Comparison of ENCODE assay signal across 10 cellular contexts in genomic region chr1:100360790-100361232, GRCh38. TPM values are rescaled to one million over a fixed set of nuclear protein-coding genes. Genes with fewer than 3 reads are reported as not detected.
A peak's percentile ranks its signal among the peaks of the same experiment; 100 is the strongest.
DNase-seq lines count a peak whose midpoint lies in the region; ATAC-seq and TF ChIP-seq lines count a peak whose summit lies in the region.
"Had no signal": no experiment of that assay in that cellular context is flagged by ENCODE, and none has a peak within 500 bp of the region (broad histone marks: within the 10 kb centered on the region; RNA-seq: fewer than 3 reads in every experiment).

No MANE protein-coding gene starts in this region.

- no peaks in the 10 kb centered on the region for H3K9me3 Mint-ChIP-seq in dendritic cell treated with granulocyte-macrophage colony-stimulating factor and Interleukin-4, amounts not matched to agents 40 ng/mL and 50 ng/mL, for 4 days
- H3K9me3 Mint-ChIP-seq in mesothelial cell of epicardium, result no peaks in the 10 kb centered on the region
- H3K9me3 Mint-ChIP-seq: stimulated activated naive CD8-positive, alpha-beta T cell treated with anti-CD3 and anti-CD28 coated beads, Interleukin-15, Interleukin-2, amounts not matched to agents 100 ng/mL and 50 ng/mL, for 24 hours had no signal

- no peak overlapping the region for H2BK15ac ChIP-seq in IMR-90 (ENCODE audit: low read depth, low read length)

- no peak for TF ChIP-seq POLR2A in IMR-90 (IDR thresholded peaks at IDR 0.05; ENCODE audit: low read depth, low read length)

- H3K9me1 ChIP-seq in IMR-90 (ENCODE audit: insufficient read depth, low read length), result peaks cover 6% of the 10 kb centered on the region

- no peak overlapping the region for H2BK5ac ChIP-seq in IMR-90 (ENCODE audit: low read depth, low read length, poor library complexity, severe bottlenecking)

- no peaks in the 10 kb centered on the region; the same call in 1 of the 2 replicates for H3K36me3 ChIP-seq in IMR-90 (ENCODE audit: control insufficient read depth, insufficient read depth, low read length)

- H4K5ac ChIP-seq in IMR-90 (ENCODE audit: low read depth, low read length), result no peak overlapping the region

- H2AK9ac ChIP-seq in IMR-90 (replicated peaks; ENCODE audit: low read depth, low read length, poor library complexity), result no peak overlapping the region

- POLR2A ChIA-PET in IMR-90 (lab: Charles Lee; ENCODE audit: unreplicated experiment), result no interaction called here

- H3K27ac ChIP-seq in IMR-90 (ENCODE audit: insufficient read depth, low read length), result no peak overlapping the region

- no peaks in the 10 kb centered on the region for H3K27me3 Mint-ChIP-seq in dendritic cell treated with granulocyte-macrophage colony-stimulating factor and Interleukin-4, amounts not matched to agents 40 ng/mL and 50 ng/mL, for 4 days
- no peaks in the 10 kb centered on the region for H3K27me3 Mint-ChIP-seq in mesothelial cell of epicardium (ENCODE audit: low read depth)
- H3K27me3 Mint-ChIP-seq: stimulated activated naive CD8-positive, alpha-beta T cell treated with anti-CD3 and anti-CD28 coated beads, Interleukin-15, Interleukin-2, amounts not matched to agents 100 ng/mL and 50 ng/mL, for 24 hours had no signal

- no peak overlapping the region for H2BK120ac ChIP-seq in IMR-90 (ENCODE audit: low read depth, low read length)

- H2AK5ac ChIP-seq in IMR-90 (ENCODE audit: low read depth, low read length), result no peak overlapping the region

- TF ChIP-seq CTCF in IMR-90 (conservative IDR thresholded peaks at IDR 0.05; ENCODE audit: low read depth, low read length) (no peak), mesothelial cell of epicardium (IDR thresholded peaks at IDR 0.05; ENCODE audit: unreplicated experiment) (no peak)

- no peak overlapping the region for H4K91ac ChIP-seq in IMR-90 (ENCODE audit: insufficient read depth, low read depth, low read length)

- TF ChIP-seq RAD21 in IMR-90 (IDR thresholded peaks at IDR 0.05; ENCODE audit: low read length), result no peak

- WGBS in IMR-90 (ENCODE audit: extremely low coverage in 2 of 2, insufficient read length in 1 of 2), 2 experiments, result no CpG with 5 or more reads among the region's 2 CpGs

- H3K4me3 ChIP-seq in IMR-90 (ENCODE audit: insufficient read depth, low read depth, low read length), result no peak overlapping the region

- H3K27ac Mint-ChIP-seq in dendritic cell treated with granulocyte-macrophage colony-stimulating factor and Interleukin-4, amounts not matched to agents 40 ng/mL and 50 ng/mL, for 4 days, result peak overlapping the region; percentile 47
- peak overlapping the region; percentile 57 for H3K27ac Mint-ChIP-seq in mesothelial cell of epicardium

- no peak overlapping the region; a peak in 1 of 4 replicates for H4K8ac ChIP-seq in IMR-90 (ENCODE audit: low read depth in 2 of 2, low read length in 2 of 2)

- CTCF ChIA-PET in IMR-90 (lab: Yijun Ruan, JAX), result no interaction called here

- no peaks in the 10 kb centered on the region for H3K27me3 ChIP-seq in IMR-90 (ENCODE audit: control insufficient read depth, insufficient read depth, low read length)

- H3K36me3 Mint-ChIP-seq in dendritic cell treated with granulocyte-macrophage colony-stimulating factor and Interleukin-4, amounts not matched to agents 40 ng/mL and 50 ng/mL, for 4 days (ENCODE audit: low read depth), result peaks cover 20% of the 10 kb centered on the region
- H3K36me3 Mint-ChIP-seq in mesothelial cell of epicardium, result peaks cover 5% of the 10 kb centered on the region

- peak overlapping the region; percentile 14; the same call in 1 of the 2 replicates for H3K4me2 ChIP-seq in IMR-90 (ENCODE audit: low read depth, low read length)

- peak; percentile 39 for DNase-seq in Ammon's horn (ENCODE audit: low spot score)
- peak; percentile 49 for DNase-seq in IMR-90
- DNase-seq in mesothelial cell of epicardium (ENCODE audit: low spot score in 2 of 2, unreplicated experiment in 2 of 2), result no peak
- DNase-seq in NCI-H345 (lab: John Stamatoyannopoulos, UW), result no peak
- no peak for DNase-seq in activated gamma-delta T cell treated with Interleukin-2 at 50 U/mL for 16 hours
- no peak for DNase-seq in activated CD8-positive, alpha-beta memory T cell treated with anti-CD3 and anti-CD28 coated beads for 24 hours
- no peak for DNase-seq in NCI-H82 (lab: John Stamatoyannopoulos, UW)
- DNase-seq: T-helper 9 cell had no signal

- peaks cover 49% of the 10 kb centered on the region for H3K4me1 Mint-ChIP-seq in dendritic cell treated with granulocyte-macrophage colony-stimulating factor and Interleukin-4, amounts not matched to agents 40 ng/mL and 50 ng/mL, for 4 days (ENCODE audit: low read depth)
- peaks cover 47% of the 10 kb centered on the region for H3K4me1 Mint-ChIP-seq in mesothelial cell of epicardium

- no TSS peak for BruUV-seq in IMR-90 (replicated peaks; lab: Mats Ljungman, UMichigan)

- H3K18ac ChIP-seq in IMR-90 (ENCODE audit: low read depth, low read length), result no peak overlapping the region

- H3K56ac ChIP-seq in IMR-90 (ENCODE audit: extremely low read depth, insufficient read depth, low read length), result no peak overlapping the region

- H3K4ac ChIP-seq in IMR-90 (ENCODE audit: low read depth, low read length), result no peak overlapping the region

- no peak overlapping the region for H3K14ac ChIP-seq in IMR-90 (replicated peaks; ENCODE audit: low read depth, low read length)

- dilution Hi-C loops in IMR-90 (cut with HindIII; ENCODE audit: low sequenced_read_pairs, unreplicated experiment), result no loop called here

- H4K20me1 ChIP-seq in IMR-90 (ENCODE audit: insufficient read depth, low read length), result no peaks in the 10 kb centered on the region

- ATAC-seq in IMR-90 (ENCODE audit: low read depth), result peak; percentile 82

- no peak overlapping the region for H3K4me3 Mint-ChIP-seq in dendritic cell treated with granulocyte-macrophage colony-stimulating factor and Interleukin-4, amounts not matched to agents 40 ng/mL and 50 ng/mL, for 4 days
- H3K4me3 Mint-ChIP-seq in mesothelial cell of epicardium, result no peak overlapping the region
- H3K4me3 Mint-ChIP-seq: stimulated activated naive CD8-positive, alpha-beta T cell treated with anti-CD3 and anti-CD28 coated beads, Interleukin-15, Interleukin-2, amounts not matched to agents 100 ng/mL and 50 ng/mL, for 24 hours had no signal

- intact Hi-C loops in IMR-90 (cut with micrococcal nuclease), result no loop called here
- intact Hi-C loops in dendritic cell treated with granulocyte-macrophage colony-stimulating factor and Interleukin-4, amounts not matched to agents 40 ng/mL and 50 ng/mL, for 4 days (cut with micrococcal nuclease), result no loop called here

- H3K9me3 ChIP-seq in IMR-90 (ENCODE audit: control insufficient read depth, insufficient read depth, low read length), result no peaks in the 10 kb centered on the region

- H3K79me1 ChIP-seq in IMR-90 (ENCODE audit: low read depth in 1 of 2, low read length in 2 of 2), result peaks cover 21 to 28% of the 10 kb centered on the region in 2 experiments

- no peak overlapping the region for H3K23ac ChIP-seq in IMR-90 (ENCODE audit: low read depth, low read length)

- no peaks in the 10 kb centered on the region for H3K4me1 ChIP-seq in IMR-90 (ENCODE audit: control insufficient read depth, insufficient read depth, low read length)

- no peak overlapping the region for H3K9ac ChIP-seq in IMR-90 (ENCODE audit: low read depth, low read length)

- no peak overlapping the region for H2BK20ac ChIP-seq in IMR-90 (ENCODE audit: low read depth, low read length)

- in situ Hi-C loops in IMR-90 (cut with MboI; ENCODE audit: low sequenced_read_pairs), result no loop called here

- H2AFZ ChIP-seq in IMR-90 (replicated peaks; ENCODE audit: low read length, poor library complexity), result no peak overlapping the region

TF ChIP-seq in IMR-90, 13 proteins besides CTCF, POLR2A, EP300 and RAD21:
- no peak for TF ChIP-seq CEBPB (IDR thresholded peaks at IDR 0.05; ENCODE audit: low read depth, low read length)
- TF ChIP-seq CHD1 (IDR thresholded peaks at IDR 0.05; ENCODE audit: low read depth, low read length), result no peak
- no peak for TF ChIP-seq MAZ (IDR thresholded peaks at IDR 0.05; ENCODE audit: borderline replicate concordance, low read depth, low read length)
- TF ChIP-seq BHLHE40 (IDR thresholded peaks at IDR 0.05; ENCODE audit: low read depth, low read length), result no peak
- no peak for TF ChIP-seq FOS (IDR thresholded peaks at IDR 0.05; ENCODE audit: low read depth, low read length)
- TF ChIP-seq MAFK (IDR thresholded peaks at IDR 0.05; ENCODE audit: low read depth, low read length), result no peak
- no peak for TF ChIP-seq RFX5 (IDR thresholded peaks at IDR 0.05; ENCODE audit: low read depth, low read length)
- TF ChIP-seq NFE2L2 (IDR thresholded peaks at IDR 0.05; ENCODE audit: low read depth, low read length), result no peak

RNA-seq across cellular contexts. Expression of gene CDC14A, which starts 8.5 kb away (rescaled TPM):
- total RNA-seq in IMR-90 (2012; rRNA removed) (3.0 and 3.9 TPM in 2 replicates), mesothelial cell of epicardium (19.5 to 21.4 TPM (median 20.1 TPM) in 3 replicates)
- polyA plus RNA-seq in IMR-90 (2012; rRNA removed), result 1.5 and 1.7 TPM in 2 replicates
- 0.47 and 0.54 TPM in 2 replicates for polyA plus RNA-seq in IMR-90 (2012; cell fraction: cytosol; rRNA removed)
- 1.4 and 5.7 TPM in 2 replicates for polyA plus RNA-seq in IMR-90 (2012; cell fraction: nucleus; rRNA removed; ENCODE audit: low replicate concordance)

Comparison
In these comparisons a context has a peak if more than half of its experiments do, and no peak if none do; other contexts are left out.
1. DNase-seq: peak in Ammon's horn (single experiment) and IMR-90 (single experiment); none in mesothelial cell of epicardium (0 of 2), NCI-H345 (single experiment), activated gamma-delta T cell treated with Interleukin-2 at 50 U/mL for 16 hours (single experiment), activated CD8-positive, alpha-beta memory T cell treated with anti-CD3 and anti-CD28 coated beads for 24 hours (single experiment) and NCI-H82 (single experiment).